In genomic region chr7:131074585-131074984, GRCh38 we compare ENCODE assay signal across 29 cellular contexts.
DNase-seq lines count a peak whose midpoint lies in the region; ATAC-seq and TF ChIP-seq lines count a peak whose summit lies in the region.
"Had no signal": no experiment of that assay in that cellular context is flagged by ENCODE, and none has a peak within 500 bp of the region (broad histone marks: within the 10 kb centered on the region; RNA-seq: fewer than 3 reads in every experiment).

No MANE protein-coding gene starts in this region.

- H3K4me1 ChIP-seq in CD4-positive, CD25-positive, alpha-beta regulatory T cell (ENCODE audit: control insufficient read depth, insufficient read depth, low read length, poor library complexity, severe bottlenecking): peaks cover 81% of the 10 kb centered on the region

- no peak for TF ChIP-seq CTCF in natural killer cell (IDR thresholded peaks at IDR 0.05)

- DNase-seq in activated CD4-positive, alpha-beta T cell treated with anti-CD3 and anti-CD28 coated beads for 36 hours: no peak
- no peak for DNase-seq in activated CD4-positive, alpha-beta T cell treated with anti-CD3 and anti-CD28 coated beads for 48 hours
- DNase-seq in CD4-positive, CD25-positive, alpha-beta regulatory T cell: no peak
- DNase-seq in cerebellar cortex (ENCODE audit: low spot score) (peak; percentile 44), natural killer cell (no peak), SKM-1 treated with dmso at 0.1 percent for 144 hours (lab: John Stamatoyannopoulos, UW; ENCODE audit: unreplicated experiment) (no peak), kidney tubule cell (ENCODE audit: low spot score) (no peak)
- DNase-seq: activated CD4-positive, alpha-beta T cell treated with anti-CD3 and anti-CD28 coated beads for 1 hour; activated CD8-positive, alpha-beta T cell treated with anti-CD3 and anti-CD28 coated beads, Interleukin-2, amount 10 ng/mL, durations not matched to agents 7 days and 5 days; activated gamma-delta T cell; adrenal gland; body of pancreas; DND-41; mesenchymal stem cell; NCI-H1436; NCI-H2081; NCI-H526 treated with DMSO at 0.1 percent for 48 hours; PC-9; SK-N-SH; stimulated activated CD4-positive, alpha-beta T cell treated with anti-CD3 and anti-CD28 coated beads, Interleukin-4, amount 100 ng/mL, for 24 hours; substantia nigra; T-helper 2 cell; trophoblast cell had no signal

- intact Hi-C loops in activated CD4-positive, alpha-beta T cell treated with anti-CD3 and anti-CD28 coated beads for 36 hours (cut with DNase I, micrococcal nuclease): no loop called here
- intact Hi-C loops in natural killer cell (cut with micrococcal nuclease): loop anchor here (5.0 to 10.0 kb wide), 2 partner anchors 33 to 350 kb away; no protein-coding TSS in a partner anchor

- peak overlapping the region; percentile 3 for H3K27ac Mint-ChIP-seq in activated CD4-positive, alpha-beta T cell treated with anti-CD3 and anti-CD28 coated beads for 36 hours
- H3K27ac Mint-ChIP-seq in CD4-positive, CD25-positive, alpha-beta regulatory T cell: no peak overlapping the region
- peak overlapping the region in 1 of 2 donors; percentile 72 for H3K27ac Mint-ChIP-seq in natural killer cell
- H3K27ac Mint-ChIP-seq: activated CD8-positive, alpha-beta T cell treated with anti-CD3 and anti-CD28 coated beads, Interleukin-2, amount 10 ng/mL, durations not matched to agents 7 days and 5 days; progenitor cell of endocrine pancreas had no signal

- no peaks in the 10 kb centered on the region for H3K9me3 ChIP-seq in CD4-positive, CD25-positive, alpha-beta regulatory T cell (ENCODE audit: control insufficient read depth in 2 of 2, low read length in 2 of 2)
- H3K9me3 ChIP-seq: adrenal gland, body of pancreas, gastroesophageal sphincter, SK-N-SH had no signal

- POLR2A ChIA-PET in activated CD4-positive, alpha-beta T cell treated with anti-CD3 and anti-CD28 coated beads for 36 hours (lab: Charles Lee): interaction anchor here (0.6 kb wide), 2 partner anchors 157 to 339 kb away, joined by 3 read pairs; no protein-coding TSS in a partner anchor

- no peaks in the 10 kb centered on the region for H3K27me3 Mint-ChIP-seq in activated CD4-positive, alpha-beta T cell treated with anti-CD3 and anti-CD28 coated beads for 36 hours
- H3K27me3 Mint-ChIP-seq in CD4-positive, CD25-positive, alpha-beta regulatory T cell: peaks cover 5% of the 10 kb centered on the region
- no peaks in the 10 kb centered on the region for H3K27me3 Mint-ChIP-seq in natural killer cell (ENCODE audit: low read depth in 2 of 2)
- H3K27me3 Mint-ChIP-seq: IgD-negative memory B cell, progenitor cell of endocrine pancreas had no signal

- H3K9me3 Mint-ChIP-seq in activated CD4-positive, alpha-beta T cell treated with anti-CD3 and anti-CD28 coated beads for 36 hours (ENCODE audit: low read depth): no peaks in the 10 kb centered on the region
- no peaks in the 10 kb centered on the region for H3K9me3 Mint-ChIP-seq in CD4-positive, CD25-positive, alpha-beta regulatory T cell
- H3K9me3 Mint-ChIP-seq in natural killer cell: no peaks in the 10 kb centered on the region
- H3K9me3 Mint-ChIP-seq: IgD-negative memory B cell had no signal

- no peak for ATAC-seq in activated CD4-positive, alpha-beta T cell treated with anti-CD3 and anti-CD28 coated beads for 36 hours
- ATAC-seq in CD4-positive, CD25-positive, alpha-beta regulatory T cell (ENCODE audit: low read depth in 2 of 2): no peak
- ATAC-seq in natural killer cell: no peak
- no peak for ATAC-seq in HG03045 (IDR thresholded peaks at IDR 0.05; ENCODE audit: unreplicated experiment)
- ATAC-seq: activated CD8-positive, alpha-beta T cell treated with anti-CD3 and anti-CD28 coated beads, Interleukin-2, amount 10 ng/mL, durations not matched to agents 7 days and 5 days; body of pancreas; gastroesophageal sphincter had no signal

- H3K4me3 Mint-ChIP-seq in activated CD4-positive, alpha-beta T cell treated with anti-CD3 and anti-CD28 coated beads for 36 hours: no peak overlapping the region
- peak overlapping the region in 3 of 4 donors; percentile 11 to 44 (median 28) for H3K4me3 Mint-ChIP-seq in CD4-positive, CD25-positive, alpha-beta regulatory T cell
- peak overlapping the region; percentile 55 for H3K4me3 Mint-ChIP-seq in natural killer cell
- H3K4me3 Mint-ChIP-seq: activated CD8-positive, alpha-beta T cell treated with anti-CD3 and anti-CD28 coated beads, Interleukin-2, amount 10 ng/mL, durations not matched to agents 7 days and 5 days had no signal

- peaks cover 47% of the 10 kb centered on the region for H3K36me3 ChIP-seq in CD4-positive, CD25-positive, alpha-beta regulatory T cell (ENCODE audit: control insufficient read depth, insufficient read depth, low read length)
- H3K36me3 ChIP-seq: adrenal gland had no signal

- peak overlapping the region; percentile 2 for H3K4me3 ChIP-seq in CD4-positive, CD25-positive, alpha-beta regulatory T cell (ENCODE audit: low read depth, low read length)
- H3K4me3 ChIP-seq: adrenal gland, body of pancreas, gastroesophageal sphincter, PC-9 had no signal

- CTCF ChIA-PET in activated CD4-positive, alpha-beta T cell treated with anti-CD3 and anti-CD28 coated beads for 36 hours (lab: Charles Lee): interaction anchor here (0.8 to 1.7 kb wide), 2 partner anchors 21 to 23 kb away, joined by 3 to 4 read pairs; no protein-coding TSS in a partner anchor

- H3K4me1 Mint-ChIP-seq in activated CD4-positive, alpha-beta T cell treated with anti-CD3 and anti-CD28 coated beads for 36 hours: peaks cover 57% of the 10 kb centered on the region
- H3K4me1 Mint-ChIP-seq in CD4-positive, CD25-positive, alpha-beta regulatory T cell: peaks cover 45 to 68% (median 57%) of the 10 kb centered on the region in 4 donors
- peaks cover under 1 to 52% of the 10 kb centered on the region in 2 donors for H3K4me1 Mint-ChIP-seq in natural killer cell

- peak overlapping the region; percentile 7 for H3K27ac ChIP-seq in CD4-positive, CD25-positive, alpha-beta regulatory T cell (ENCODE audit: insufficient read depth, low read length, poor library complexity, severe bottlenecking)
- H3K27ac ChIP-seq: 22Rv1, body of pancreas, C4-2B, gastroesophageal sphincter, PC-9 had no signal

- H3K27me3 ChIP-seq in CD4-positive, CD25-positive, alpha-beta regulatory T cell (ENCODE audit: control insufficient read depth, insufficient read depth, low read length): no peaks in the 10 kb centered on the region
- H3K27me3 ChIP-seq: adrenal gland, body of pancreas, gastroesophageal sphincter had no signal

- H3K36me3 Mint-ChIP-seq in activated CD4-positive, alpha-beta T cell treated with anti-CD3 and anti-CD28 coated beads for 36 hours (ENCODE audit: low read depth): peaks cover 27% of the 10 kb centered on the region
- H3K36me3 Mint-ChIP-seq in CD4-positive, CD25-positive, alpha-beta regulatory T cell: peaks cover 27% of the 10 kb centered on the region
- H3K36me3 Mint-ChIP-seq in natural killer cell: no peaks in the 10 kb centered on the region
